ENCODE assay signal across 17 cellular contexts in the genomic region with DNA sequence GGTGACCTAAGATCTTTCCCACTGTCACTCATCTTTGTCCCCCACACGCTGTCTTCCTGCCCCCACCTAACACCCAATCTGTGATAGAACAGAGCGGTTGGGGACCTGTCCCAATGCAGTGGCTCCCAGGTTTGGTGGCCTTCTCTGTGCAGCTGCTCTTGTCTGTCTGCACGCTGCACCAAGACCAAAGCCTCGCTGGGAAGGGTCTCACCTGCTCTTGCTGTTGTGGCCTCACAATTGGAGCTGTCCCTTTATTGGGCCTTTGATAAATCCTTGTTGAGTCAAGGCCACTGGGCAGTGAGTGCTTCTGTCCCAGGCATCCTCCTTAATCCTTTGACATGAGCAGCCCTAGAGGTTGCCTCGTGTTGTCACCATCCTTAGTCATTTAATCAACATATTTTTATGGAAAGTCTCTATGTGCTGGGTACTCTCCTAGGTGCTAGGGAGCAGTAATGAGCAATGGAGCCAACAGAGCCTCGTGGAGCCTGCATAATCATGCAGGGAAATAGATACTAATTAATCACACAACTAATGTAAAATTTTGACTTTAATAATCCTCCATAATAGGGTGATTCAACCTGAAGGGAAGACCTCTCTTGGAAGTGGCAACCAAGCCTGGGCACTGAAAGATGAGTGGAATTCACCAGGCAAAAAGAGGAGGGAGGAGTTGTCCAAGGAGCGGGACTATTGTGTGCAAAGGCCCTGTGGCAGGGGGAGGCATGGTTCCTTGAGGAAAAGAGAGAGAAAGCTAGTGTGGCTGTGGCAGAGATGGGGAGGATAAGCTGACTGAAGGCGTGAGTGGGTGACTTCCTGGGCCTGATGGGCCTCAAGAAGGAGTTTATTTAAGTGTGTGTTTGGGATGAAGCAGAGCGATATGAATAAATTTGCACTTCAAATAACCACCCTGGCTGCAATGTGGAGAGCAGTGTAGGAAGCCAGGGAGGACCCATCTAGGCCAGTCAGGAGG. TPM values are rescaled to one million over a fixed set of nuclear protein-coding genes. Genes with fewer than 3 reads are reported as not detected.
A peak's percentile ranks its signal among the peaks of the same experiment; 100 is the strongest.
DNase-seq lines count a peak whose midpoint lies in the region; ATAC-seq and TF ChIP-seq lines count a peak whose summit lies in the region.
"Had no signal": no experiment of that assay in that cellular context is flagged by ENCODE, and none has a peak within 500 bp of the region (broad histone marks: within the 10 kb centered on the region; RNA-seq: fewer than 3 reads in every experiment).

No MANE protein-coding gene starts in this region.

- CTCF ChIA-PET in T-cell (lab: Charles Lee), result interaction anchor here in 1 of 2 donors (1.9 kb wide), 1 partner anchor 19 kb away, joined by 6 read pairs; no protein-coding TSS in a partner anchor

- no peaks in the 10 kb centered on the region for H3K27me3 ChIP-seq in endodermal cell (ENCODE audit: control insufficient read depth, insufficient read depth, low read length, poor library complexity, severe bottlenecking)
- H3K27me3 ChIP-seq: vagina had no signal

- H3K36me3 Mint-ChIP-seq in T-cell (peaks cover 23% of the 10 kb centered on the region), endodermal cell (ENCODE audit: low read depth) (no peaks in the 10 kb centered on the region)

- H3K4me1 Mint-ChIP-seq in T-cell (peaks cover 92 to 98% (median 96%) of the 10 kb centered on the region in 3 donors), endodermal cell (peaks cover 15% of the 10 kb centered on the region)

- peak; percentile 30 for TF ChIP-seq CTCF in endodermal cell (conservative IDR thresholded peaks at IDR 0.05)

- no peaks in the 10 kb centered on the region for H3K4me1 ChIP-seq in endodermal cell (ENCODE audit: control insufficient read depth, insufficient read depth, low read length)

- DNase-seq in stimulated activated CD4-positive, alpha-beta T cell treated with anti-CD3 and anti-CD28 coated beads, Interleukin-15, amount 100 ng/mL, for 24 hours, result peak; percentile 21
- DNase-seq in stimulated activated CD4-positive, alpha-beta T cell treated with anti-CD3 and anti-CD28 coated beads, Interleukin-4, amount 100 ng/mL, for 4 hours, result no peak
- DNase-seq in T-cell (no peak), endodermal cell (no peak), SKM-1 (lab: John Stamatoyannopoulos, UW; ENCODE audit: unreplicated experiment) (no peak), NCI-H774 (lab: John Stamatoyannopoulos, UW) (no peak)
- DNase-seq in NK-92 treated with Interleukin-12 subunit alpha and Interleukin-12 subunit beta, amount 100 ng/mL, for 24 hours (lab: John Stamatoyannopoulos, UW), result no peak
- DNase-seq: activated CD4-positive, alpha-beta T cell treated with anti-CD3 and anti-CD28 coated beads for 4 hours; amygdala; effector CD4-positive, alpha-beta T cell; GOT3; left ventricle myocardium superior; NCI-H2029; NCI-H446; occipital lobe; right cardiac atrium had no signal

- H3K9me3 Mint-ChIP-seq in T-cell, result no peaks in the 10 kb centered on the region
- H3K9me3 Mint-ChIP-seq in endodermal cell, result peaks cover 8% of the 10 kb centered on the region

- H3K27me3 Mint-ChIP-seq in T-cell (no peaks in the 10 kb centered on the region), endodermal cell (ENCODE audit: insufficient read depth) (no peaks in the 10 kb centered on the region)

- 83 to 89% methylated on average over 6 to 9 of the region's 9 CpGs for WGBS in endodermal cell (ENCODE audit: insufficient coverage in 1 of 2, insufficient read length in 1 of 2), 2 experiments

- H3K27ac ChIP-seq in endodermal cell (ENCODE audit: low read depth, low read length), result no peak overlapping the region
- H3K27ac ChIP-seq: vagina had no signal

- no peaks in the 10 kb centered on the region for H3K9me3 ChIP-seq in endodermal cell (ENCODE audit: control insufficient read depth, low read length)
- H3K9me3 ChIP-seq: vagina had no signal

- no peaks in the 10 kb centered on the region for H3K36me3 ChIP-seq in endodermal cell (ENCODE audit: control insufficient read depth, insufficient read depth, low read length)
- H3K36me3 ChIP-seq: vagina had no signal

- peak overlapping the region in 1 of 3 donors; percentile 79 for H3K4me3 Mint-ChIP-seq in T-cell
- no peak overlapping the region for H3K4me3 Mint-ChIP-seq in endodermal cell

- H3K27ac Mint-ChIP-seq in T-cell, result peak overlapping the region; percentile 91 to 93
- no peak overlapping the region for H3K27ac Mint-ChIP-seq in endodermal cell

- no peak for ATAC-seq in T-cell (replicated peaks in 1 of 4)
- ATAC-seq: left ventricle myocardium superior, right cardiac atrium had no signal

- H3K9ac ChIP-seq in endodermal cell (ENCODE audit: extremely low read depth, low read length, poor library complexity, severe bottlenecking), result no peak overlapping the region

- POLR2A ChIA-PET in T-cell (lab: Charles Lee), result no interaction called here

- H3K4me3 ChIP-seq in endodermal cell (ENCODE audit: low read length), result no peak overlapping the region
- H3K4me3 ChIP-seq: vagina had no signal

RNA-seq across cellular contexts. Expression of a gene that starts 57.7 kb away (rescaled TPM):
- total RNA-seq in T-cell (10 to 100 TPM; 57.5 to 90.5 (median 65.5) TPM), endodermal cell (1 to 10 TPM; 2.2 to 4.3 TPM)
- polyA plus RNA-seq in endodermal cell (2013, experiment 1 of 2), result 8.0 TPM
- 6.9 TPM for polyA plus RNA-seq in endodermal cell (2013, experiment 2 of 2)

Comparison
In these comparisons a context has a peak if more than half of its experiments do, and no peak if none do; other contexts are left out.
1. RNA of a gene that starts 57.7 kb away (total RNA-seq): 57.5 to 90.5 TPM in T-cell; 2.2 to 4.3 TPM in endodermal cell; every median in the first group is over 10 times any median in the second.